Comparison of ENCODE assay signal across 8 cellular contexts in genomic region chrX:16718824-16719333, GRCh38. TPM values are rescaled to one million over a fixed set of nuclear protein-coding genes. Genes with fewer than 3 reads are reported as not detected.
DNase-seq lines count a peak whose midpoint lies in the region; ATAC-seq, FAIRE-seq and TF ChIP-seq lines count a peak whose summit lies in the region.

No MANE protein-coding gene starts in this region.

- H3K36me3 ChIP-seq in BE2C = no peaks in the 10 kb centered on the region
- no peaks in the 10 kb centered on the region for H3K36me3 ChIP-seq in endothelial cell of umbilical vein (ENCODE audit: control insufficient read depth in 2 of 2, extremely low read depth in 1 of 2, insufficient read depth in 2 of 2, low read length in 2 of 2)
- no peaks in the 10 kb centered on the region for H3K36me3 ChIP-seq in psoas muscle (ENCODE audit: insufficient read depth in 1 of 2, low read depth in 1 of 2)

- no peaks in the 10 kb centered on the region for H3K4me1 ChIP-seq in BE2C
- H3K4me1 ChIP-seq in endothelial cell of umbilical vein (ENCODE audit: control insufficient read depth, extremely low read depth, insufficient read depth, low read length) = peaks cover 4% of the 10 kb centered on the region
- H3K4me1 ChIP-seq in psoas muscle = peaks cover 13% of the 10 kb centered on the region

- dilution Hi-C loops in endothelial cell of umbilical vein (cut with MboI; ENCODE audit: extremely low pct_ligation_motif_present, low sequenced_read_pairs) = no loop called here

- POLR2A ChIA-PET in endothelial cell of umbilical vein (lab: Charles Lee) = interaction anchor here (0.6 to 2.1 kb wide), 6 partner anchors 19 to 163 kb away, joined by 3 to 11 read pairs (median 3); partner anchors contain the start of gene TXLNG

- FAIRE-seq in endothelial cell of umbilical vein (lab: Jason Lieb, UNC) = no peak

- TF ChIP-seq POLR2A in NB4 (IDR thresholded peaks at IDR 0.05; ENCODE audit: extremely low read depth, insufficient read length) (no peak), endothelial cell of umbilical vein (IDR thresholded peaks at IDR 0.05; ENCODE audit: low read depth, low read length) (no peak)

- H3K9ac ChIP-seq in endothelial cell of umbilical vein (replicated peaks; ENCODE audit: extremely low read depth, insufficient read depth, low read length) = peak overlapping the region; percentile 95

- ATAC-seq in GM21447 (IDR thresholded peaks at IDR 0.05; ENCODE audit: unreplicated experiment) = peak; percentile 48
- no peak for ATAC-seq in psoas muscle

- peak overlapping the region; percentile 54 for H2AFZ ChIP-seq in endothelial cell of umbilical vein (ENCODE audit: low read depth, low read length)

- peak overlapping the region; percentile 88 for H3K4me2 ChIP-seq in endothelial cell of umbilical vein (ENCODE audit: insufficient read depth, low read length)

- H3K9me1 ChIP-seq in endothelial cell of umbilical vein (replicated peaks; ENCODE audit: control insufficient read depth, extremely low read depth, insufficient read depth, low read length) = no peaks in the 10 kb centered on the region

- H3K27ac ChIP-seq in endothelial cell of umbilical vein (ENCODE audit: insufficient read depth, low read depth, low read length) (peak overlapping the region; percentile 94), psoas muscle (peak overlapping the region; percentile 91)

- H3K79me2 ChIP-seq in endothelial cell of umbilical vein (ENCODE audit: control insufficient read depth, insufficient read depth, low read length) = peaks cover 26% of the 10 kb centered on the region

- H3K9me3 ChIP-seq in BE2C (no peaks in the 10 kb centered on the region), endothelial cell of umbilical vein (replicated peaks; ENCODE audit: control insufficient read depth, insufficient read depth, low read length) (no peaks in the 10 kb centered on the region), psoas muscle (no peaks in the 10 kb centered on the region)

- no peaks in the 10 kb centered on the region for H4K20me1 ChIP-seq in endothelial cell of umbilical vein (replicated peaks; ENCODE audit: control insufficient read depth, extremely low read depth, insufficient read depth, low read length)

- no peaks in the 10 kb centered on the region for H3K27me3 ChIP-seq in BE2C
- no peaks in the 10 kb centered on the region for H3K27me3 ChIP-seq in endothelial cell of umbilical vein (ENCODE audit: control insufficient read depth in 2 of 2, insufficient read depth in 2 of 2, low read length in 2 of 2)
- H3K27me3 ChIP-seq in psoas muscle (ENCODE audit: insufficient read depth in 3 of 3, low read length in 2 of 3) = peaks cover 0 to 4% (median 0%) of the 10 kb centered on the region in 3 donors

- CTCF ChIA-PET in endothelial cell of umbilical vein (lab: Charles Lee) = no interaction called here

- intact Hi-C loops in endothelial cell of umbilical vein (cut with micrococcal nuclease) = loop anchor here (1.0 to 2.0 kb wide), 2 partner anchors 52 to 67 kb away; partner anchors contain the start of gene TXLNG
- intact Hi-C loops in psoas muscle (cut with DNase I) = loop anchor here in 1 of 2 donors (10.0 kb wide), 1 partner anchor 864 kb away; the partner anchor contains the start of gene AP1S2

- WGBS in psoas muscle, 3 donors = 14 to 18% (median 14%) methylated on average over 6 of the region's 6 CpGs

- TSS peak; percentile 100 for BruUV-seq in endothelial cell of umbilical vein (replicated peaks; lab: Mats Ljungman, UMichigan)

- peak overlapping the region; percentile 81 for H3K4me3 ChIP-seq in BE2C (ENCODE audit: low read depth, low read length)
- H3K4me3 ChIP-seq in NB4 (ENCODE audit: low read depth, low read length) = peak overlapping the region; percentile 76
- H3K4me3 ChIP-seq in endothelial cell of umbilical vein (replicated peaks in 1 of 3; ENCODE audit: insufficient read depth in 1 of 3, low read depth in 1 of 3, low read length in 3 of 3) = peak overlapping the region; percentile 35 to 63 (median 39)
- peak overlapping the region; percentile 75 for H3K4me3 ChIP-seq in psoas muscle

- DNase-seq in BE2C (no peak), NB4 (ENCODE audit: low read depth) (no peak), endothelial cell of umbilical vein (ENCODE audit: low read depth, low spot score) (no peak), psoas muscle (no peak), dermis blood vessel endothelial cell (no peak), superior temporal gyrus (ENCODE audit: extremely low spot score) (no peak), foreskin melanocyte (no peak)

- no peak for TF ChIP-seq CTCF in BE2C (IDR thresholded peaks at IDR 0.05; ENCODE audit: low read depth, low read length)
- no peak for TF ChIP-seq CTCF in NB4 (IDR thresholded peaks at IDR 0.05; ENCODE audit: low read depth, low read length)
- TF ChIP-seq CTCF in endothelial cell of umbilical vein (IDR thresholded peaks at IDR 0.05; ENCODE audit: extremely low read depth in 1 of 2, insufficient read depth in 1 of 2, low read depth in 1 of 2, low read length in 2 of 2) = no peak
- no peak for TF ChIP-seq CTCF in psoas muscle (IDR thresholded peaks at IDR 0.05)

TF ChIP-seq in endothelial cell of umbilical vein, 7 proteins besides CTCF, POLR2A, EP300 and RAD21:
- TF ChIP-seq JUN (IDR thresholded peaks at IDR 0.05; ENCODE audit: borderline replicate concordance, insufficient read depth, insufficient read length, low read depth) = no peak
- no peak for TF ChIP-seq FOS (IDR thresholded peaks at IDR 0.05; ENCODE audit: borderline replicate concordance, insufficient read depth, low read length)
- no peak for TF ChIP-seq EZH2 (IDR thresholded peaks at IDR 0.05; ENCODE audit: borderline replicate concordance, low read depth, low read length, severe bottlenecking)
- TF ChIP-seq MYC (IDR thresholded peaks at IDR 0.05; ENCODE audit: low read depth, low read length) = no peak
- no peak for TF ChIP-seq POLR2AphosphoS5 (IDR thresholded peaks at IDR 0.05; ENCODE audit: insufficient read depth, low read depth, low read length)
- TF ChIP-seq, protein P1, sequence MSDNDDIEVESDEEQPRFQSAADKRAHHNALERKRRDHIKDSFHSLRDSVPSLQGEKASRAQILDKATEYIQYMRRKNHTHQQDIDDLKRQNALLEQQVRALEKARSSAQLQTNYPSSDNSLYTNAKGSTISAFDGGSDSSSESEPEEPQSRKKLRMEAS (IDR thresholded peaks at IDR 0.05; ENCODE audit: insufficient read depth, insufficient read length) = no peak

RNA-seq across cellular contexts. Expression of gene SYAP1, which starts 0.5 kb away (rescaled TPM):
- 25.3 TPM for polyA plus RNA-seq in BE2C (2012; ENCODE audit: insufficient read depth, insufficient read length, low read depth)
- total RNA-seq in endothelial cell of umbilical vein = 21.9 and 22.2 TPM in 2 replicates
- polyA plus RNA-seq in endothelial cell of umbilical vein = 2.6 and 3.4 TPM in 2 replicates
- 5.4 and 6.6 TPM in 2 replicates for polyA plus RNA-seq in endothelial cell of umbilical vein (2011; cell fraction: cytosol; rRNA removed)
- 3.5 and 4.2 TPM in 2 replicates for polyA plus RNA-seq in endothelial cell of umbilical vein (2011; cell fraction: nucleus; rRNA removed)
- 14.5 and 16.0 TPM in 2 replicates for polyA plus RNA-seq in endothelial cell of umbilical vein (2012)
- 5.4 and 6.7 TPM in 2 replicates for polyA minus RNA-seq in endothelial cell of umbilical vein
- polyA minus RNA-seq in endothelial cell of umbilical vein (2011; cell fraction: cytosol; rRNA and poly(A)+ RNA removed) = 13.3 TPM
- 3.7 and 5.4 TPM in 2 replicates for polyA minus RNA-seq in endothelial cell of umbilical vein (2011; cell fraction: nucleus; rRNA and poly(A)+ RNA removed)
- total RNA-seq in psoas muscle = 10 to 100 TPM; 13.7 to 29.4 (median 20.0) TPM
- 10 to 100 TPM; 10.9 to 14.9 (median 13.6) TPM for polyA plus RNA-seq in psoas muscle
- 26.8 and 30.1 TPM in 2 replicates for total RNA-seq in dermis blood vessel endothelial cell

RNA-seq across cellular contexts. Expression of gene CTPS2, which starts 6.4 kb away (rescaled TPM):
- 5.3 TPM for polyA plus RNA-seq in BE2C (2012; ENCODE audit: insufficient read depth, insufficient read length, low read depth)
- total RNA-seq in endothelial cell of umbilical vein = 15.1 and 15.7 TPM in 2 replicates
- polyA plus RNA-seq in endothelial cell of umbilical vein = 6.4 and 7.4 TPM in 2 replicates
- polyA plus RNA-seq in endothelial cell of umbilical vein (2011; cell fraction: cytosol; rRNA removed) = 5.6 and 6.2 TPM in 2 replicates
- 18.8 and 20.4 TPM in 2 replicates for polyA plus RNA-seq in endothelial cell of umbilical vein (2011; cell fraction: nucleus; rRNA removed)
- 13.9 and 14.1 TPM in 2 replicates for polyA plus RNA-seq in endothelial cell of umbilical vein (2012)
- 13.9 and 17.2 TPM in 2 replicates for polyA minus RNA-seq in endothelial cell of umbilical vein
- 15.4 TPM for polyA minus RNA-seq in endothelial cell of umbilical vein (2011; cell fraction: cytosol; rRNA and poly(A)+ RNA removed)
- 21.4 and 21.9 TPM in 2 replicates for polyA minus RNA-seq in endothelial cell of umbilical vein (2011; cell fraction: nucleus; rRNA and poly(A)+ RNA removed)
- 1 to 10 TPM; 2.5 to 3.8 (median 3.0) TPM for total RNA-seq in psoas muscle
- 1 to 10 TPM; 1.1 to 2.4 (median 1.2) TPM for polyA plus RNA-seq in psoas muscle
- 16.5 and 20.8 TPM in 2 replicates for total RNA-seq in dermis blood vessel endothelial cell
